10 cellular contexts compared by ENCODE assay signal in the genomic region with DNA sequence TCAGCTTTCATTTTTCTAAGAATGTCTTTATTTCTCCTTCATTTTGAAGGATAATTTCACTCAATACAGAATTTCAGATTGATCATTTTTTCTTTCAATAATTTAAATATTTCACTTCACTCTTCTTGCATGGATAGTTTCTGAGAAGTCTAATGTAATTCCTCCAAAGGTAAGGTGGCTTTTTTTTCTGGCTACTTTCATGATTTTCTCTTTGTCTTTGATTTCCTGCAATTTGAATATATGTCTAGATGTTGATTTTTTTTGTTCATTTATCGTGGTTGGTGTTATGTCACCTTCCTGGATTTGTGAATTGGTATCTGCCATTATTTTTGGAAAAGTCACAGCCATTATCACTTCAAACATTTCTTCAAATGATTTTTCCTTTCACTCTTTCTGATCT. TPM values are rescaled to one million over a fixed set of nuclear protein-coding genes. Genes with fewer than 3 reads are reported as not detected.
"Had no signal": no experiment of that assay in that cellular context is flagged by ENCODE, and none has a peak within 500 bp of the region (broad histone marks: within the 10 kb centered on the region; RNA-seq: fewer than 3 reads in every experiment).

No MANE protein-coding gene starts in this region.

- ATAC-seq: HCT116 had no signal

- FAIRE-seq: HTR-8/SVneo had no signal

- H3K36me3 ChIP-seq: HAP-1 had no signal

- DNase-seq: GM23248, GOT3, H7, HFFc6, KG1 had no signal

- H3K4me1 ChIP-seq: HAP-1 had no signal

- H3K4me3 ChIP-seq: GM23248, HAP-1 had no signal

- H2AFZ ChIP-seq: GM23248 had no signal

- H3K9ac ChIP-seq: GM23248 had no signal

- H3K27me3 Mint-ChIP-seq: IgD-negative memory B cell had no signal

- H3K27ac Mint-ChIP-seq: HFFc6, IgD-negative memory B cell had no signal

- H3K4me3 Mint-ChIP-seq: HFFc6 had no signal

- H3K27ac ChIP-seq: GM23248 had no signal

RNA-seq across cellular contexts. Expression of a gene that starts 14.6 kb away (rescaled TPM):
- total RNA-seq: GM23248, HT-29 had no signal
- polyA plus RNA-seq: GM23248 had no signal
